Comparison of ENCODE assay signal across 14 cellular contexts in genomic region chr3:75671613-75672141, GRCh38. TPM values are rescaled to one million over a fixed set of nuclear protein-coding genes. Genes with fewer than 3 reads are reported as not detected.
DNase-seq lines count a peak whose midpoint lies in the region; ATAC-seq and TF ChIP-seq lines count a peak whose summit lies in the region.
"Not testable (repeated sequence)": the region's sequence is repeated elsewhere in the genome, so short reads cannot be mapped to it uniquely, and the experiment has no call there.
"Had no signal": no experiment of that assay in that cellular context is flagged by ENCODE, and none has a peak within 500 bp of the region (broad histone marks: within the 10 kb centered on the region; RNA-seq: fewer than 3 reads in every experiment).

No MANE protein-coding gene starts in this region.

- 15 to 25% methylated on average over 15 to 17 of the region's 17 CpGs for WGBS in esophagus squamous epithelium, 2 donors

- H3K4me3 Mint-ChIP-seq in activated B cell treated with CpG ODN at 0.5 μM for 24 hours (peak overlapping the region; percentile 52), brain (peak overlapping the region; percentile 79 to 84 (median 81)), immature natural killer cell (peak overlapping the region in 4 of 5 donors; percentile 18 to 65 (median 42))

- POLR2A ChIA-PET in activated B cell treated with CpG ODN at 0.5 μM for 24 hours (lab: Charles Lee) = not testable (repeated sequence)

- ATAC-seq in activated B cell treated with CpG ODN at 0.5 μM for 24 hours (ENCODE audit: low read depth) = not testable (repeated sequence)

- not testable (repeated sequence) for TF ChIP-seq RAD21 in neural cell (conservative IDR thresholded peaks at IDR 0.05)

- not testable (repeated sequence) for H4K20me1 ChIP-seq in neural cell (ENCODE audit: insufficient read depth)

- H3K27ac ChIP-seq in esophagus squamous epithelium (peak overlapping the region in 2 of 4 donors; percentile 76 to 90), skin epidermis (peak overlapping the region in 5 of 21 experiments; percentile 6 to 85 (median 66))
- not testable (repeated sequence) for H3K27ac ChIP-seq in neural cell (ENCODE audit: low read length)

- not testable (repeated sequence) for TF ChIP-seq POLR2A in esophagus squamous epithelium (IDR thresholded peaks at IDR 0.05)

- TF ChIP-seq CTCF in AG09309 (IDR thresholded peaks at IDR 0.05; ENCODE audit: control insufficient read depth, insufficient read depth, low read depth, low read length, missing control alignments); activated B cell treated with CpG ODN at 0.5 μM for 24 hours (IDR thresholded peaks at IDR 0.05); brain (conservative IDR thresholded peaks at IDR 0.05); neural cell (IDR thresholded peaks at IDR 0.05; ENCODE audit: poor library complexity, severe bottlenecking): not testable (repeated sequence)
- peak in 1 of 6 experiments; percentile 23 for TF ChIP-seq CTCF in esophagus squamous epithelium (IDR thresholded peaks at IDR 0.05)

- H3K27me3 Mint-ChIP-seq in activated B cell treated with CpG ODN at 0.5 μM for 24 hours (peaks cover 34% of the 10 kb centered on the region), brain (peaks cover 82% of the 10 kb centered on the region), immature natural killer cell (ENCODE audit: low read depth in 3 of 3) (peaks cover 19 to 36% (median 34%) of the 10 kb centered on the region in 3 donors)

- not testable (repeated sequence) for H3K79me2 ChIP-seq in neural cell (replicated peaks; ENCODE audit: insufficient read depth, low read length)

- not testable (repeated sequence) for H3K36me3 Mint-ChIP-seq in activated B cell treated with CpG ODN at 0.5 μM for 24 hours (ENCODE audit: low read depth); brain
- H3K36me3 Mint-ChIP-seq in immature natural killer cell = peaks cover 4 to 22% (median 11%) of the 10 kb centered on the region in 3 donors

- not testable (repeated sequence) for H3K9ac ChIP-seq in neural cell (ENCODE audit: low read length)

- H3K27ac Mint-ChIP-seq in activated B cell treated with CpG ODN at 0.5 μM for 24 hours, immature natural killer cell: not testable (repeated sequence)
- H3K27ac Mint-ChIP-seq in brain = peak overlapping the region in 3 of 5 experiments; percentile 3 to 45 (median 10)

- peak overlapping the region; percentile 44 for H3K4me3 ChIP-seq in AG09309 (ENCODE audit: control insufficient read depth, low read depth, low read length)
- H3K4me3 ChIP-seq in esophagus squamous epithelium = peak overlapping the region; percentile 30 to 64 (median 58)
- H3K4me3 ChIP-seq in neural cell (ENCODE audit: low read length) = peak overlapping the region; percentile 55
- H3K4me3 ChIP-seq in skin epidermis = peak overlapping the region; percentile 13 to 59 (median 37)

- H3K4me1 ChIP-seq in esophagus squamous epithelium = peaks cover 0 to 37% (median 10%) of the 10 kb centered on the region in 3 donors

- H3K27me3 ChIP-seq in esophagus squamous epithelium (peaks cover 0 to 51% (median 0%) of the 10 kb centered on the region in 4 donors), neural cell (ENCODE audit: insufficient read depth, low read depth, low read length) (peaks cover 64% of the 10 kb centered on the region)

- not testable (repeated sequence) for DNase-seq in AG09309 (ENCODE audit: low read depth); activated B cell treated with CpG ODN at 0.5 μM for 24 hours; esophagus squamous epithelium (lab: John Stamatoyannopoulos, UW); immature natural killer cell
- peak; percentile 7 for DNase-seq in HK-2 (ENCODE audit: unreplicated experiment)

- H3K4me1 Mint-ChIP-seq in activated B cell treated with CpG ODN at 0.5 μM for 24 hours = peaks cover 24% of the 10 kb centered on the region
- peaks cover 21% of the 10 kb centered on the region for H3K4me1 Mint-ChIP-seq in brain
- not testable (repeated sequence) for H3K4me1 Mint-ChIP-seq in immature natural killer cell

- not testable (repeated sequence) for H3K4me2 ChIP-seq in neural cell (ENCODE audit: low read length)

- H2AFZ ChIP-seq in neural cell (ENCODE audit: low read depth, low read length) = not testable (repeated sequence)

- intact Hi-C loops in activated B cell treated with CpG ODN at 0.5 μM for 24 hours (cut with micrococcal nuclease); esophagus squamous epithelium (cut with DNase I): not testable (repeated sequence)

- not testable (repeated sequence) for TF ChIP-seq EP300 in neural cell (conservative IDR thresholded peaks at IDR 0.05; ENCODE audit: poor library complexity, severe bottlenecking)

- CTCF ChIA-PET in activated B cell treated with CpG ODN at 0.5 μM for 24 hours (lab: Charles Lee) = not testable (repeated sequence)

- H3K9me2 ChIP-seq in neural cell (ENCODE audit: insufficient read depth, low read length) = not testable (repeated sequence)

- not testable (repeated sequence) for H3F3A ChIP-seq in neural cell (ENCODE audit: insufficient read depth, low read length, poor library complexity, severe bottlenecking)

- H3K9me3 ChIP-seq in esophagus squamous epithelium = peaks cover 0 to 41% (median 3%) of the 10 kb centered on the region in 3 donors
- H3K9me3 ChIP-seq in neural cell (ENCODE audit: low read length) = not testable (repeated sequence)

- peaks cover 29% of the 10 kb centered on the region for H3K9me3 Mint-ChIP-seq in activated B cell treated with CpG ODN at 0.5 μM for 24 hours
- H3K9me3 Mint-ChIP-seq in brain = peaks cover 18 to 55% (median 51%) of the 10 kb centered on the region in 5 experiments
- peaks cover 20 to 87% (median 57%) of the 10 kb centered on the region in 6 donors for H3K9me3 Mint-ChIP-seq in immature natural killer cell

- peaks cover 0 to 31% (median 0%) of the 10 kb centered on the region in 3 donors for H3K36me3 ChIP-seq in esophagus squamous epithelium
- not testable (repeated sequence) for H3K36me3 ChIP-seq in neural cell (ENCODE audit: insufficient read depth, low read length)

TF ChIP-seq in neural cell, 6 proteins besides CTCF, POLR2A, EP300 and RAD21:
- TF ChIP-seq EZH2 (IDR thresholded peaks at IDR 0.05; ENCODE audit: borderline replicate concordance, insufficient read depth, low read length, poor library complexity, severe bottlenecking) (peak; percentile 51), POLR2AphosphoS5 (IDR thresholded peaks at IDR 0.05) (peak; percentile 1)

RNA-seq across cellular contexts. Expression of gene FRG2C, which starts 7.5 kb away (rescaled TPM):
- total RNA-seq in activated B cell treated with CpG ODN at 0.5 μM for 24 hours = not detected in 2 replicates
- not detected for polyA plus RNA-seq in brain (ENCODE audit: insufficient read depth, low read depth, low replicate concordance)
- not detected for total RNA-seq in esophagus squamous epithelium
- polyA plus RNA-seq in immature natural killer cell = not detected
- not detected in 2 replicates for polyA plus RNA-seq in neural cell
- polyA minus RNA-seq in neural cell = not detected in 2 replicates
- total RNA-seq: activated naive CD8-positive, alpha-beta T cell treated with anti-CD3 and anti-CD28 coated beads for 36 hours; Calu3; K562; mucosa of descending colon; pulmonary artery endothelial cell; urinary bladder had no signal
- polyA plus RNA-seq: urinary bladder had no signal
